ENCODE assay signal across 24 cellular contexts in the genomic region with DNA sequence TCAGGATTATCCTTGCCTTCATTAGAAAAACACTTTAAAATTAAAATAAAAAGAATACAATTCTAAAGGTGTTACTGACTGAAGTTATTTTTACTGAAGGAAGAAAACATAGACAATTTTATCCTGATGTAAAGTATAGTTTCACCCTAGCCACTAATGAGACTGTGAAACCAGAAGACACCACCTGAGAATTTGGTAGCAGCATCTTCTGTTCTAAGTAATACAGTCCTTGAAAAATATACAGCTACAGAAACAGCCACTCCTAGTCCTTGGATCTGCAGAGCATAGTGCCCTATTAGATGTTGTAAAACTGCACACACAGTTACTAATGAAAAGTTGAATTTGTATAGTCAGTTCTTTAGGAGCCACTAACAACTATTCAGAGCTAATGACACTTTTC.
"Had no signal": no experiment of that assay in that cellular context is flagged by ENCODE, and none has a peak within 500 bp of the region (broad histone marks: within the 10 kb centered on the region; RNA-seq: fewer than 3 reads in every experiment).

No MANE protein-coding gene starts in this region.

- ATAC-seq: effector memory CD8-positive, alpha-beta T cell; esophagus mucosa; gastrocnemius medialis; heart right ventricle; left cardiac atrium; left lung; left ventricle myocardium superior; lower lobe of right lung; mucosa of descending colon had no signal

- H3K27ac ChIP-seq: colonic mucosa, epithelial cell of prostate, esophagus squamous epithelium, gastrocnemius medialis, heart right ventricle, left lung, lower lobe of right lung had no signal

- H3K36me3 Mint-ChIP-seq: mesothelial cell of epicardium, naive B cell had no signal

- H3K27me3 Mint-ChIP-seq: dendritic cell treated with granulocyte-macrophage colony-stimulating factor and Interleukin-4, amounts not matched to agents 40 ng/mL and 50 ng/mL, for 4 days; effector memory CD8-positive, alpha-beta T cell; naive B cell had no signal

- H3K4me3 Mint-ChIP-seq: dendritic cell treated with granulocyte-macrophage colony-stimulating factor and Interleukin-4, amounts not matched to agents 40 ng/mL and 50 ng/mL, for 4 days; effector memory CD8-positive, alpha-beta T cell; endodermal cell; mesothelial cell of epicardium; naive B cell had no signal

- H3K27me3 ChIP-seq: colonic mucosa, esophagus squamous epithelium, gastrocnemius medialis, heart right ventricle, left lung had no signal

- H3K36me3 ChIP-seq: colonic mucosa, esophagus squamous epithelium, gastrocnemius medialis, heart right ventricle, left lung, lower lobe of right lung had no signal

- H3K4me1 Mint-ChIP-seq: naive B cell had no signal

- H3K9me3 Mint-ChIP-seq: dendritic cell treated with granulocyte-macrophage colony-stimulating factor and Interleukin-4, amounts not matched to agents 40 ng/mL and 50 ng/mL, for 4 days; endodermal cell; mesothelial cell of epicardium had no signal

- H3K27ac Mint-ChIP-seq: dendritic cell treated with granulocyte-macrophage colony-stimulating factor and Interleukin-4, amounts not matched to agents 40 ng/mL and 50 ng/mL, for 4 days; effector memory CD8-positive, alpha-beta T cell; endodermal cell; mesothelial cell of epicardium; naive B cell had no signal

- H3K4me1 ChIP-seq: colonic mucosa, esophagus squamous epithelium, gastrocnemius medialis, heart right ventricle, left lung, lower lobe of right lung had no signal

- DNase-seq: colonic mucosa; cortex of kidney; effector CD8-positive, alpha-beta T cell; effector memory CD8-positive, alpha-beta T cell; endodermal cell; erythroblast; esophagus squamous epithelium; foreskin melanocyte; gastrocnemius medialis; glutamatergic neuron; head of caudate nucleus; heart right ventricle; hippocampal formation; left cardiac atrium; left lung; left ventricle myocardium superior; lower lobe of right lung; mesenchymal stem cell; mucosa of descending colon; naive B cell had no signal

- H3K9me3 ChIP-seq: colonic mucosa, esophagus squamous epithelium, gastrocnemius medialis, heart right ventricle, left lung, lower lobe of right lung, mucosa of descending colon had no signal

- H3K4me3 ChIP-seq: colonic mucosa, esophagus squamous epithelium, gastrocnemius medialis, heart right ventricle, left lung, lower lobe of right lung, mucosa of descending colon had no signal
